ENCODE assay signal across 17 cellular contexts in the genomic region with DNA sequence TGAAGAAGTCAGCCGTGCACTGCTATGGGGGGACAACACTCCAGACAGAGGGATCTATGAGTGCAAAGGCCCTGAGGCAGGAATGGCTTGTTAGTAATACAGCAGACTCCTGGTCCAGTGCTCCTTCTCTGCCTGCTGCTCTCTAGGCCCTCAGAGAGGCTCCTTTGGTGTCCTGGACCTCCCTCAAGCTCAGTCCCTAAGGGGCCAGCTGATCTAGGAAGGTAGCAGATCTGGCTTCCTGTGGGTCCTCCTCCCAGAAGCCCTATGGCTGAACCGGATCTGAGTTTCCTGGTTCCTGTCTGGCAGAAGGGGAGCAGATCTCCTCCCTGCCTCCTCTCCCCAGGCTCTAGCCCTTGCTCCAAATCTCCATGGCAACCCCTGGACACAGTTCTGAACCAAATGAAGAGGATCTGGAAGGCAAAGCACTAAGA. TPM values are rescaled to one million over a fixed set of nuclear protein-coding genes. Genes with fewer than 3 reads are reported as not detected.
DNase-seq lines count a peak whose midpoint lies in the region; ATAC-seq, FAIRE-seq and TF ChIP-seq lines count a peak whose summit lies in the region.
"Had no signal": no experiment of that assay in that cellular context is flagged by ENCODE, and none has a peak within 500 bp of the region (broad histone marks: within the 10 kb centered on the region; RNA-seq: fewer than 3 reads in every experiment).

A gene with protein sequence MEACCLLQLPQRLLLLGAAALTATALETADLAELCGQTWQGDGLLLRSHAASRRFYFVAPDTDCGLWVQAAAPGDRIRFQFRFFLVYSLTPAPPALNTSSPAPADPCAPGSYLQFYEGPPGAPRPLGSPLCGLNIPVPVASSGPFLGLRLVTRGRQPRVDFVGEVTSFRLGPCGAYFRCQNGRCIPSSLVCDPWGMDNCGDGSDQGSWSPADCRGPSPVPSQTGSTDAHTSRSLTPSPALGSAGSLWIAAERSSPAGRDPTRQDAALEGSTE (plus strand): TSS at position 391 of the 431 bp plus-strand sequence. CDS start 187 bp downstream, outside the sequence.

- H3K9me3 ChIP-seq in K562 (replicated peaks; ENCODE audit: control insufficient read depth, insufficient read depth, low read depth, low read length) (no peaks in the 10 kb centered on the region), right lobe of liver (no peaks in the 10 kb centered on the region)
- H3K9me3 ChIP-seq: upper lobe of right lung had no signal

- H3K27me3 ChIP-seq in K562 (ENCODE audit: control insufficient read depth in 2 of 2, insufficient read depth in 2 of 2, low read length in 2 of 2) (no peaks in the 10 kb centered on the region), right lobe of liver (peaks cover 0 to 7% of the 10 kb centered on the region in 2 donors)
- H3K27me3 ChIP-seq: cardiac muscle cell, upper lobe of right lung had no signal

- no peaks in the 10 kb centered on the region for H4K20me1 ChIP-seq in K562 (replicated peaks; ENCODE audit: control insufficient read depth, insufficient read depth, low read length)

- WGBS in K562 (ENCODE audit: insufficient coverage, low coverage, missing lambda C conversion rate) = 27% methylated on average over 2 of the region's 2 CpGs
- WGBS in right lobe of liver (ENCODE audit: insufficient coverage, low coverage, low lambda C conversion rate, missing lambda C conversion rate) = 80% methylated on average over 2 of the region's 2 CpGs

- H3K9ac ChIP-seq in K562 (ENCODE audit: insufficient read depth in 1 of 2, low read depth in 2 of 2, low read length in 2 of 2) = peak within 1 kb of the TSS in 1 of 2 experiments; percentile 30; a peak in 2 of 4 replicates

- intact Hi-C loops in K562 (cut with micrococcal nuclease) = no loop called here
- intact Hi-C loops in right lobe of liver (cut with DNase I) = no loop called here

- TF ChIP-seq CTCF in GM10266 (IDR thresholded peaks at IDR 0.05; ENCODE audit: control insufficient read depth, insufficient read depth, low read depth, missing control alignments) (no peak), K562 (IDR thresholded peaks at IDR 0.05 in 2 of 3, conservative IDR thresholded peaks at IDR 0.05 in 1 of 3; ENCODE audit: insufficient read depth in 2 of 3, low read depth in 1 of 3, low read length in 3 of 3) (no peak), right lobe of liver (IDR thresholded peaks at IDR 0.05) (no peak), D721Med (IDR thresholded peaks at IDR 0.05; ENCODE audit: insufficient read depth, missing control alignments) (no peak)

- H3K27ac ChIP-seq in K562 (ENCODE audit: extremely low read depth, low read depth, low read length) (no peak within 1 kb of the TSS), right lobe of liver (no peak within 1 kb of the TSS)
- H3K27ac ChIP-seq: cardiac muscle cell, heart left ventricle, upper lobe of right lung had no signal

- no peak within 1 kb of the TSS for H3K4me2 ChIP-seq in K562 (ENCODE audit: insufficient read depth, low read length)

- no TSS peak for BruUV-seq in K562 (replicated peaks; lab: Mats Ljungman, UMichigan)

- peak within 1 kb of the TSS; percentile 77 for H2AFZ ChIP-seq in K562 (ENCODE audit: low read depth, low read length)

- peak; percentile 57 for DNase-seq in AG20443 (ENCODE audit: low spot score)
- DNase-seq in GM10266 (ENCODE audit: extremely low spot score) = peak; percentile 22
- DNase-seq in K562 (ENCODE audit: extremely low read depth in 1 of 4, low spot score in 3 of 4) = peak in 1 of 4 experiments; percentile 39
- no peak for DNase-seq in right lobe of liver
- DNase-seq in D721Med (ENCODE audit: insufficient read length, low spot score) = no peak
- DNase-seq: activated naive CD4-positive, alpha-beta T cell treated with anti-CD3 and anti-CD28 coated beads for 36 hours; CD8-positive, alpha-beta T cell; heart left ventricle; naive thymus-derived CD4-positive, alpha-beta T cell; NCI-H2081 treated with DMSO at 0.1 percent for 48 hours; stimulated activated CD4-positive, alpha-beta T cell treated with anti-CD3 and anti-CD28 coated beads, Interleukin-4, amount 100 ng/mL, for 1 hour; upper lobe of right lung had no signal

- no peaks in the 10 kb centered on the region for H3K9me1 ChIP-seq in K562 (ENCODE audit: control insufficient read depth, insufficient read depth, low read length)

- H3K36me3 ChIP-seq in K562 (ENCODE audit: control insufficient read depth, insufficient read depth, low read length) (no peaks in the 10 kb centered on the region), right lobe of liver (no peaks in the 10 kb centered on the region)
- H3K36me3 ChIP-seq: cardiac muscle cell, heart left ventricle, upper lobe of right lung had no signal

- no peak for TF ChIP-seq RAD21 in K562 (CRISPR knock-in tag; conservative IDR thresholded peaks at IDR 0.05 in 1 of 2, IDR thresholded peaks at IDR 0.05 in 1 of 2)

- CTCF ChIA-PET in K562 (lab: Yijun Ruan, JAX; ENCODE audit: low intra/inter-chr PET ratio) = no interaction called here

- no peaks in the 10 kb centered on the region for H3K79me2 ChIP-seq in K562 (ENCODE audit: control insufficient read depth, insufficient read depth, low read length)

- in situ Hi-C loops in K562 (cut with MboI) = no loop called here

- H3K4me1 ChIP-seq in K562 (replicated peaks in 1 of 2; ENCODE audit: control insufficient read depth in 2 of 2, insufficient read depth in 2 of 2, low read length in 2 of 2) = peaks cover 0 to 13% of the 10 kb centered on the region in 2 experiments; a peak in 4 of 5 replicates
- peaks cover 0 to 8% (median 0%) of the 10 kb centered on the region in 4 donors for H3K4me1 ChIP-seq in right lobe of liver

- no peak for FAIRE-seq in K562 (lab: Jason Lieb, UNC)
- no peak for FAIRE-seq in D721Med (lab: Jason Lieb, UNC)

- TF ChIP-seq EP300 in K562 (IDR thresholded peaks at IDR 0.05; ENCODE audit: low read length) = no peak

- peak; percentile 17; the same call in 2 of the 3 replicates for ATAC-seq in K562
- ATAC-seq in right lobe of liver = peak; percentile 37 to 61 (median 48)
- no peak for ATAC-seq in GM19351 (IDR thresholded peaks at IDR 0.05; ENCODE audit: unreplicated experiment)
- no peak for ATAC-seq in GM19455 (IDR thresholded peaks at IDR 0.05; ENCODE audit: unreplicated experiment)
- ATAC-seq: CD8-positive, alpha-beta T cell; naive thymus-derived CD4-positive, alpha-beta T cell; stimulated activated effector memory CD8-positive, alpha-beta T cell treated with anti-CD3 and anti-CD28 coated beads, Interleukin-12 subunit alpha, Interleukin-12 subunit beta, amount 100 ng/mL, for 72 hours; upper lobe of right lung had no signal

- H3K4me3 ChIP-seq in K562 = no peak within 1 kb of the TSS
- no peak within 1 kb of the TSS for H3K4me3 ChIP-seq in right lobe of liver
- H3K4me3 ChIP-seq: cardiac muscle cell, heart left ventricle, upper lobe of right lung had no signal

- POLR2A ChIA-PET in K562 (lab: Yijun Ruan, JAX) = no interaction called here

- no peak for TF ChIP-seq POLR2A in K562 (conservative IDR thresholded peaks at IDR 0.05)
- no peak for TF ChIP-seq POLR2A in right lobe of liver (IDR thresholded peaks at IDR 0.05)

TF ChIP-seq in K562, 482 proteins besides CTCF, POLR2A, EP300 and RAD21 (continues in another document):
- TF ChIP-seq ZNF583 (CRISPR knock-in tag; IDR thresholded peaks at IDR 0.05) (no peak), RBM22 (IDR thresholded peaks at IDR 0.05; ENCODE audit: low read depth, low read length, poor library complexity, severe bottlenecking) (no peak), TARDBP (IDR thresholded peaks at IDR 0.05) (no peak), RBM25 (IDR thresholded peaks at IDR 0.05; ENCODE audit: low read depth, low read length, severe bottlenecking) (peak; percentile 92), BCOR (IDR thresholded peaks at IDR 0.05) (peak; percentile 75), GTF2F1 (IDR thresholded peaks at IDR 0.05; ENCODE audit: low read depth, low read length) (no peak), BDP1 (IDR thresholded peaks at IDR 0.05; ENCODE audit: insufficient read depth, insufficient read length) (no peak), PTBP1 (IDR thresholded peaks at IDR 0.05; ENCODE audit: low read depth, low read length) (peak; percentile 32; the same call in 1 of the 2 replicates), RFX1 (IDR thresholded peaks at IDR 0.05) (peak; percentile 76; the same call in 1 of the 2 replicates)
- TF ChIP-seq, protein P1, sequence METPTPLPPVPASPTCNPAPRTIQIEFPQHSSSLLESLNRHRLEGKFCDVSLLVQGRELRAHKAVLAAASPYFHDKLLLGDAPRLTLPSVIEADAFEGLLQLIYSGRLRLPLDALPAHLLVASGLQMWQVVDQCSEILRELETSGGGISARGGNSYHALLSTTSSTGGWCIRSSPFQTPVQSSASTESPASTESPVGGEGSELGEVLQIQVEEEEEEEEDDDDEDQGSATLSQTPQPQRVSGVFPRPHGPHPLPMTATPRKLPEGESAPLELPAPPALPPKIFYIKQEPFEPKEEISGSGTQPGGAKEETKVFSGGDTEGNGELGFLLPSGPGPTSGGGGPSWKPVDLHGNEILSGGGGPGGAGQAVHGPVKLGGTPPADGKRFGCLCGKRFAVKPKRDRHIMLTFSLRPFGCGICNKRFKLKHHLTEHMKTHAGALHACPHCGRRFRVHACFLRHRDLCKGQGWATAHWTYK (CRISPR knock-in tag; IDR thresholded peaks at IDR 0.05) = no peak

RNA-seq across cellular contexts. Expression of the gene that starts here (rescaled TPM):
- total RNA-seq in K562 (2011; cell fraction: chromatin; rRNA removed; ENCODE audit: low replicate concordance) = not detected in 2 replicates
- 0.13 TPM in 1 of 2 replicates, not detected in the other for total RNA-seq in K562 (2011; cell fraction: nucleolus; rRNA removed)
- not detected in 2 replicates for total RNA-seq in K562 (2011; cell fraction: nucleoplasm; rRNA removed)
- total RNA-seq in K562 (2014; rRNA removed) (not detected in 2 replicates), K562 (2014; rRNA removed; fragmentation: Illumina TruSeq; extraction: Trizol) (not detected in 2 replicates), K562 (2015; rRNA removed; fragmentation: Illumina TruSeq; extraction: Trizol) (not detected in 2 replicates), K562 (2021) (not detected in 2 replicates), right lobe of liver (not detected)
- polyA plus RNA-seq in K562 (2011; rRNA removed) (not detected in 2 replicates), K562 (2014; fragmentation: Illumina TruSeq; extraction: Trizol) (not detected in 2 replicates), K562 (2014; fragmentation: Nextera tagmentation; extraction: Ambion mirVana) (under 1 TPM; 0.45 to 0.48 TPM), K562 (2014; rRNA removed) (not detected in 2 replicates)
- not detected in 2 replicates for polyA plus RNA-seq in K562 (2011; cell fraction: cytosol; rRNA removed)
- 0.10 TPM in 1 of 2 replicates, not detected in the other for polyA plus RNA-seq in K562 (2011; cell fraction: nucleus; rRNA removed)
- polyA plus RNA-seq in K562 (2012) = 5.8 and 7.0 TPM in 2 replicates
- not detected in 2 replicates for polyA minus RNA-seq in K562 (2011; rRNA and poly(A)+ RNA removed)
- not detected in 2 replicates for polyA minus RNA-seq in K562 (2011; cell fraction: cytosol; rRNA and poly(A)+ RNA removed)
- polyA minus RNA-seq in K562 (2011; cell fraction: nucleus; rRNA and poly(A)+ RNA removed) = not detected in 2 replicates
- total RNA-seq: activated naive CD4-positive, alpha-beta T cell treated with anti-CD3 and anti-CD28 coated beads for 36 hours; CD8-positive, alpha-beta T cell; HT1080 had no signal
- polyA plus RNA-seq: naive thymus-derived CD4-positive, alpha-beta T cell had no signal

Comparison
In these comparisons a context has a peak if more than half of its experiments do, and no peak if none do; other contexts are left out.
1. Peak in ATAC-seq in right lobe of liver; RNA of the gene not detected or under 1 TPM.
2. DNase-seq: peak in AG20443 (single experiment) and GM10266 (single experiment); none in right lobe of liver (0 of 3) and D721Med (single experiment).